Comparison of ENCODE assay signal across 12 cellular contexts in the genomic region with DNA sequence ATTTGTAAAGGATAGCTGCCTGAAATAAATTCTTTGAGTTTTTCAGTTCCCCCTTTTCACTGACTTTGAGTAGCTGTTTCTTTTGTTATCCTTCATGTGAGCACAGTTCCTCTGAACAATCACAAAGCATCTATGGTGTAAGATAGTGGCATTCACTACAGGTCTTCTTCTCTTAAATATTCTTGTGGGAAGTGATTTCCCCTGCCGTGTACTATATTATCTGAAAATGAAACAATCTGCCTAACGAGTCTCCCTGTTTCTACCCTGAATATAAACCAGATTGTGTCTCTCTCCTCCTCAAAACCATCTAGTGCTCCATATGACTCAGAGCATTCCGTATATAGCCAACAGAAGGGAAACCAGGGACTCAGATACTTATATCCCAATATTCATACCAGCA.
DNase-seq lines count a peak whose midpoint lies in the region; ATAC-seq and TF ChIP-seq lines count a peak whose summit lies in the region.
"Had no signal": no experiment of that assay in that cellular context is flagged by ENCODE, and none has a peak within 500 bp of the region (broad histone marks: within the 10 kb centered on the region; RNA-seq: fewer than 3 reads in every experiment).

No MANE protein-coding gene starts in this region.

- ATAC-seq in GM18511 (IDR thresholded peaks at IDR 0.05; ENCODE audit: unreplicated experiment) (peak; percentile 62), HG02885 (IDR thresholded peaks at IDR 0.05; ENCODE audit: poor library complexity, unreplicated experiment) (peak; percentile 76), HG03565 (IDR thresholded peaks at IDR 0.05; ENCODE audit: unreplicated experiment) (peak; percentile 66)

- TF ChIP-seq CTCF in GM20000 (IDR thresholded peaks at IDR 0.05; ENCODE audit: extremely low read depth, missing control alignments): no peak

- DNase-seq in GM20000 (ENCODE audit: low spot score) (peak; percentile 54), T-helper 2 cell (no peak), AG20443 (ENCODE audit: low spot score) (no peak), NCI-H345 (lab: John Stamatoyannopoulos, UW) (no peak), GDM1 (lab: John Stamatoyannopoulos, UW) (no peak)
- DNase-seq: activated CD4-positive, alpha-beta T cell treated with anti-CD3 and anti-CD28 coated beads, Interleukin-2, amount 10 ng/mL, durations not matched to agents 7 days and 5 days; activated naive CD4-positive, alpha-beta T cell treated with Interleukin-2 at 50 U/mL for 16 hours; EL; GOT3 had no signal
